Comparison of ENCODE assay signal across 1 cellular context in genomic region chr22:24389680-24390079, GRCh38.
A peak's percentile ranks its signal among the peaks of the same experiment; 100 is the strongest.
TF ChIP-seq lines count a peak whose summit lies in the region.

No MANE protein-coding gene starts in this region.

TF ChIP-seq in GM12878, 131 proteins besides CTCF, POLR2A, EP300 and RAD21:
- TF ChIP-seq EGR1 (IDR thresholded peaks at IDR 0.05; ENCODE audit: borderline replicate concordance in 1 of 2, low read depth in 2 of 2, low read length in 2 of 2): no peak
- peak; percentile 27; the same call in 1 of the 2 replicates for TF ChIP-seq SPI1 (IDR thresholded peaks at IDR 0.05; ENCODE audit: borderline replicate concordance, insufficient read depth, low read depth, low read length)
